Comparison of ENCODE assay signal across 21 cellular contexts in the genomic region with DNA sequence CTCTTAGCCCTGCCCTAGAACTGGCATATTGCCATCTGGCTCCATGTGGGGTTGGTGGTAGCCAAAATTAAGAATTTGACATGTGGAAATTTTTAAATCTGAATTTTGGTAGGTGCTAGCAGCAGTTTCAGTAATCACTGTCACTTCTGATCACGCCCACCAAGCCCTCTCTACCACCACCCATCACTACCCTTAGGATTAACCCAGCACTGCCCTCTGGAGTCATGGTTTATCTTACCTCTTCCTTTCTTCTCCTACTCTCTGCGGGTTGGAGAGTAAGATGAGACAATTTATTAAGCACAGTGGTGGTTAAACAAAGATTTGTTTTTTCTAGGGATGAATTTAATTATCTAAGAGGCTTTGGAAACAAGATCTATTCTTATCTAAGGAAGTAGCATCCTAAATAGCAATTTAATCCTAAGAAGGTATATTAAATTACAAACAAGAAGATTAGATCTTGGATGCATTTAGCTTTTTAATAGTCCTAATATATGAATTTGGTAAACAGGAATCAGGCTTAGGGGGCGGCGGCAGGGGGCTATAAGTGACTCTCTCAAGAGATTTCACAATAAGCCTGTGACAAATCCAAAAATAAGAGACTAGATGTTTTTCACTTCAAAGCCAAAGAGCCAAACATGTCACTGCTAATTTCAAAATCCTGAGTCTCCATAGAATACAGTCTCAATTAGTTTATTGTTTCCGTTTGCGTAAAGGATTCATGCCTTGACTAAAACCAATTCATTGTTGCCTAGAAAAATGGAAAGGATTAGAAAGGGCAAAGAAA.
"Had no signal": no experiment of that assay in that cellular context is flagged by ENCODE, and none has a peak within 500 bp of the region (broad histone marks: within the 10 kb centered on the region; RNA-seq: fewer than 3 reads in every experiment).

No MANE protein-coding gene starts in this region.

- H3K4me3 ChIP-seq: adrenal gland, breast epithelium, coronary artery, gastroesophageal sphincter, heart left ventricle, left lung, tibial nerve had no signal

- H3K36me3 Mint-ChIP-seq: mesothelial cell of epicardium had no signal

- H3K27me3 ChIP-seq: adrenal gland, breast epithelium, gastroesophageal sphincter, heart left ventricle, left lung, tibial nerve had no signal

- H3K27me3 Mint-ChIP-seq: stimulated activated naive CD8-positive, alpha-beta T cell treated with anti-CD3 and anti-CD28 coated beads, Interleukin-15, Interleukin-2, amounts not matched to agents 100 ng/mL and 50 ng/mL, for 24 hours had no signal

- H3K4me1 ChIP-seq: adrenal gland, breast epithelium, gastroesophageal sphincter, heart left ventricle, left lung, tibial nerve had no signal

- H3K27ac ChIP-seq: adrenal gland, breast epithelium, coronary artery, gastroesophageal sphincter, heart left ventricle, left lung, tibial nerve had no signal

- H3K4me1 Mint-ChIP-seq: mesothelial cell of epicardium, nephron had no signal

- H3K36me3 ChIP-seq: adrenal gland, breast epithelium, gastroesophageal sphincter, heart left ventricle, left lung, tibial nerve had no signal

- H3K9me3 ChIP-seq: adrenal gland had no signal

- ATAC-seq: activated CD4-positive, CD25-positive, alpha-beta regulatory T cell treated with anti-CD3 and anti-CD28 coated beads, Interleukin-2, amount 50 U/mL, for 24 hours; activated naive CD4-positive, alpha-beta T cell treated with anti-CD3 and anti-CD28 coated beads, Interleukin-2, amount 50 U/mL, for 72 hours; esophagus mucosa; gastroesophageal sphincter; heart left ventricle; left lung had no signal

- DNase-seq: activated CD4-positive, alpha-beta T cell treated with anti-CD3 and anti-CD28 coated beads, Interleukin-2, amount 50 U/mL, for 1 hour; activated CD8-positive, alpha-beta memory T cell treated with anti-CD3 and anti-CD28 coated beads for 24 hours; activated CD8-positive, alpha-beta memory T cell treated with anti-CD3 and anti-CD28 coated beads, Interleukin-2, amount 50 U/mL, for 48 hours; activated effector memory CD4-positive, alpha-beta T cell treated with Interleukin-2 at 50 U/mL for 16 hours; activated T-cell treated with anti-CD3 and anti-CD28 coated beads, Interleukin-2, amount 50 U/mL, for 48 hours; adrenal gland; heart left ventricle; nucleus accumbens; stimulated activated CD4-positive, alpha-beta T cell treated with anti-CD3 and anti-CD28 coated beads, Interleukin-2, amount 100 ng/mL, for 24 hours had no signal

- H3K4me3 Mint-ChIP-seq: mesothelial cell of epicardium; nephron; stimulated activated naive CD8-positive, alpha-beta T cell treated with anti-CD3 and anti-CD28 coated beads, Interleukin-15, Interleukin-2, amounts not matched to agents 100 ng/mL and 50 ng/mL, for 24 hours; T-helper 2 cell treated with Interferon-gamma antibody and Interleukin-4, amounts not matched to agents 5 μg/mL and 100 μg/mL, for 36 hours had no signal

- H3K27ac Mint-ChIP-seq: activated naive CD4-positive, alpha-beta T cell treated with anti-CD3 and anti-CD28 coated beads, Interleukin-2, amount 50 U/mL, for 72 hours; mesothelial cell of epicardium; nephron; stimulated activated naive CD8-positive, alpha-beta T cell treated with anti-CD3 and anti-CD28 coated beads, Interleukin-15, Interleukin-2, amounts not matched to agents 100 ng/mL and 50 ng/mL, for 24 hours; T-helper 2 cell treated with Interferon-gamma antibody and Interleukin-4, amounts not matched to agents 5 μg/mL and 100 μg/mL, for 36 hours had no signal
